Comparison of ENCODE assay signal across 1 cellular context in the genomic region with DNA sequence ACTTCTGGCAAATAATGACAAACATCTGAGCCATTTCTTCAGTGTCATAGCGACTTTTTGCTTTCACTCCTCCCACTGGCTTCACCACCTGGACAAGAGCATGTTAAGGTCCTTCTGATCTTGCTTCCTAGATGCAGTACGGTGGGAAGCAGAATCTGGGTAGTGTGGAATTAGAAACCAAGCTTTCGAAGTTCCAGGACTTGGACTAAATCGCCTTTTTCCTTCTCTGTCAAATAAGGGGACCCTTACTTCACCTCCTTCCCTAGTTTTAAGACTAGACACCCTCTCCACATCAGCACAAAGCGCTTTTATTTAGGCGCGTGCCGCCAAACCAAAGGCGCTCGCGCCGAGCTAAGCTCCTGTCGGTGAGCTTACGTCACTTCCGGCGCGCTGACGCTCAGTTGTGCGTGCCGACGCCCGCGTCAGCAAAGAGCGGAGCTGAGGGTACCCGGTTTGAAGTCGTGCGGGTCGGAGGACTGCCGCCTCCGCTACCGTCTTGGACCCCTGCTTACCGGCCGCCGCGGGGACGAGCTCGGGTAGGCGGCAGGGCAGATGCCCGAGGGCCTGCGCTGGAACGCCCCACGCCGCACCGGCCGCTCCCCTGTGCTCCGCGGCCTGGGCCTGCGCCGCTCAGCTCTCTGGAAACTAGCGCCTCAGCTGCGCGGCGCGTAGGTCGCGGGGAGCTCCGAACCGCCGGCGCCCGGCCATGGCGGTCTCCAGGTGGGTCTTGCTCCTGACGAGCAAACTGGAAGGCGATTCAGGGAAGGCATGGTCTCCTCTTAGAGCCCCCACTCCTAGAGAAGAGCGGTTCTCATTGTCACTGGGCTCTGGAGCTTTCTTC.
A peak's percentile ranks its signal among the peaks of the same experiment; 100 is the strongest.
TF ChIP-seq lines count a peak whose summit lies in the region.

A gene (plus strand): TSS at position 400 of the 841 bp plus-strand sequence. CDS start 307 bp downstream, at position 707.

TF ChIP-seq in HepG2, 621 proteins besides CTCF, POLR2A, EP300 and RAD21 (continued from another document and continues in another):
- TF ChIP-seq, protein P1, sequence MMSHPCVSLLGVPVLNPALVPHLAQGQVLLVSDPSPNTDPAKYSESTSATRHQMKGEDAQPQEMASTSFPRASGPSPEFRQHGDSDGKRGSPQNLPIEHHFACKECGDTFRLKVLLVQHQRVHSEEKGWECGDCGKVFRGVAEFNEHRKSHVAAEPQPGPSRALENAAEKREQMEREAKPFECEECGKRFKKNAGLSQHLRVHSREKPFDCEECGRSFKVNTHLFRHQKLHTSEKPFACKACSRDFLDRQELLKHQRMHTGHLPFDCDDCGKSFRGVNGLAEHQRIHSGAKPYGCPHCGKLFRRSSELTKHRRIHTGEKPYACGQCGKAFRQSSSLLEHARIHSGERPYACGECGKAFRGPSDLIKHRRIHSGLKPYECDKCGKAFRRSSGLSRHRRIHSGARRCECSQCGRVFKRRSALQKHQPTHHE (CRISPR knock-in tag; IDR thresholded peaks at IDR 0.05; ENCODE audit: borderline replicate concordance), result peak; percentile 73; the same call in 1 of the 2 replicates
- TF ChIP-seq, protein P2, sequence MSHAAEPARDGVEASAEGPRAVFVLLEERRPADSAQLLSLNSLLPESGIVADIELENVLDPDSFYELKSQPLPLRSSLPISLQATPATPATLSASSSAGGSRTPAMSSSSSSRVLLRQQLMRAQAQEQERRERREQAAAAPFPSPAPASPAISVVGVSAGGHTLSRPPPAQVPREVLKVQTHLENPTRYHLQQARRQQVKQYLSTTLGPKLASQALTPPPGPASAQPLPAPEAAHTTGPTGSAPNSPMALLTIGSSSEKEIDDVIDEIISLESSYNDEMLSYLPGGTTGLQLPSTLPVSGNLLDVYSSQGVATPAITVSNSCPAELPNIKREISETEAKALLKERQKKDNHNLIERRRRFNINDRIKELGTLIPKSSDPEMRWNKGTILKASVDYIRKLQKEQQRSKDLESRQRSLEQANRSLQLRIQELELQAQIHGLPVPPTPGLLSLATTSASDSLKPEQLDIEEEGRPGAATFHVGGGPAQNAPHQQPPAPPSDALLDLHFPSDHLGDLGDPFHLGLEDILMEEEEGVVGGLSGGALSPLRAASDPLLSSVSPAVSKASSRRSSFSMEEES (CRISPR knock-in tag; IDR thresholded peaks at IDR 0.05), result peak; percentile 66; the same call in 1 of the 2 replicates
- TF ChIP-seq ZFP62 (CRISPR knock-in tag; IDR thresholded peaks at IDR 0.05) (no peak), ZNF557 (CRISPR knock-in tag; IDR thresholded peaks at IDR 0.05) (0 out of 2 replicates have a peak, but pooled peaks have one; percentile 13), KDM6A (CRISPR knock-in tag; IDR thresholded peaks at IDR 0.05; ENCODE audit: low read depth) (no peak), ZNF564 (CRISPR knock-in tag; IDR thresholded peaks at IDR 0.05) (0 out of 2 replicates have a peak, but pooled peaks have one; percentile 27), IKZF4 (CRISPR knock-in tag; IDR thresholded peaks at IDR 0.05; ENCODE audit: borderline replicate concordance, low read depth, not compliant biosample characterization) (peak; percentile 68), PHF21A (CRISPR knock-in tag; IDR thresholded peaks at IDR 0.05) (peak; percentile 63; the same call in 1 of the 2 replicates), ZNF605 (CRISPR knock-in tag; IDR thresholded peaks at IDR 0.05) (peak; percentile 86), ZNF879 (CRISPR knock-in tag; IDR thresholded peaks at IDR 0.05) (no peak), EEA1 (CRISPR knock-in tag; IDR thresholded peaks at IDR 0.05; ENCODE audit: borderline replicate concordance) (peak; percentile 94; the same call in 1 of the 2 replicates)
- TF ChIP-seq, protein P3, sequence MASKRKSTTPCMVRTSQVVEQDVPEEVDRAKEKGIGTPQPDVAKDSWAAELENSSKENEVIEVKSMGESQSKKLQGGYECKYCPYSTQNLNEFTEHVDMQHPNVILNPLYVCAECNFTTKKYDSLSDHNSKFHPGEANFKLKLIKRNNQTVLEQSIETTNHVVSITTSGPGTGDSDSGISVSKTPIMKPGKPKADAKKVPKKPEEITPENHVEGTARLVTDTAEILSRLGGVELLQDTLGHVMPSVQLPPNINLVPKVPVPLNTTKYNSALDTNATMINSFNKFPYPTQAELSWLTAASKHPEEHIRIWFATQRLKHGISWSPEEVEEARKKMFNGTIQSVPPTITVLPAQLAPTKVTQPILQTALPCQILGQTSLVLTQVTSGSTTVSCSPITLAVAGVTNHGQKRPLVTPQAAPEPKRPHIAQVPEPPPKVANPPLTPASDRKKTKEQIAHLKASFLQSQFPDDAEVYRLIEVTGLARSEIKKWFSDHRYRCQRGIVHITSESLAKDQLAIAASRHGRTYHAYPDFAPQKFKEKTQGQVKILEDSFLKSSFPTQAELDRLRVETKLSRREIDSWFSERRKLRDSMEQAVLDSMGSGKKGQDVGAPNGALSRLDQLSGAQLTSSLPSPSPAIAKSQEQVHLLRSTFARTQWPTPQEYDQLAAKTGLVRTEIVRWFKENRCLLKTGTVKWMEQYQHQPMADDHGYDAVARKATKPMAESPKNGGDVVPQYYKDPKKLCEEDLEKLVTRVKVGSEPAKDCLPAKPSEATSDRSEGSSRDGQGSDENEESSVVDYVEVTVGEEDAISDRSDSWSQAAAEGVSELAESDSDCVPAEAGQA (IDR thresholded peaks at IDR 0.05; ENCODE audit: low read depth), result peak; percentile 89
- TF ChIP-seq, protein P3 (CRISPR knock-in tag; IDR thresholded peaks at IDR 0.05; ENCODE audit: borderline replicate concordance), result no peak; the same call in none of the 2 replicates
- TF ChIP-seq, protein P4, sequence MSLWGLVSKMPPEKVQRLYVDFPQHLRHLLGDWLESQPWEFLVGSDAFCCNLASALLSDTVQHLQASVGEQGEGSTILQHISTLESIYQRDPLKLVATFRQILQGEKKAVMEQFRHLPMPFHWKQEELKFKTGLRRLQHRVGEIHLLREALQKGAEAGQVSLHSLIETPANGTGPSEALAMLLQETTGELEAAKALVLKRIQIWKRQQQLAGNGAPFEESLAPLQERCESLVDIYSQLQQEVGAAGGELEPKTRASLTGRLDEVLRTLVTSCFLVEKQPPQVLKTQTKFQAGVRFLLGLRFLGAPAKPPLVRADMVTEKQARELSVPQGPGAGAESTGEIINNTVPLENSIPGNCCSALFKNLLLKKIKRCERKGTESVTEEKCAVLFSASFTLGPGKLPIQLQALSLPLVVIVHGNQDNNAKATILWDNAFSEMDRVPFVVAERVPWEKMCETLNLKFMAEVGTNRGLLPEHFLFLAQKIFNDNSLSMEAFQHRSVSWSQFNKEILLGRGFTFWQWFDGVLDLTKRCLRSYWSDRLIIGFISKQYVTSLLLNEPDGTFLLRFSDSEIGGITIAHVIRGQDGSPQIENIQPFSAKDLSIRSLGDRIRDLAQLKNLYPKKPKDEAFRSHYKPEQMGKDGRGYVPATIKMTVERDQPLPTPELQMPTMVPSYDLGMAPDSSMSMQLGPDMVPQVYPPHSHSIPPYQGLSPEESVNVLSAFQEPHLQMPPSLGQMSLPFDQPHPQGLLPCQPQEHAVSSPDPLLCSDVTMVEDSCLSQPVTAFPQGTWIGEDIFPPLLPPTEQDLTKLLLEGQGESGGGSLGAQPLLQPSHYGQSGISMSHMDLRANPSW (CRISPR knock-in tag; IDR thresholded peaks at IDR 0.05; ENCODE audit: borderline replicate concordance), result peak; percentile 38; the same call in 1 of the 2 replicates
- TF ChIP-seq, protein P5, sequence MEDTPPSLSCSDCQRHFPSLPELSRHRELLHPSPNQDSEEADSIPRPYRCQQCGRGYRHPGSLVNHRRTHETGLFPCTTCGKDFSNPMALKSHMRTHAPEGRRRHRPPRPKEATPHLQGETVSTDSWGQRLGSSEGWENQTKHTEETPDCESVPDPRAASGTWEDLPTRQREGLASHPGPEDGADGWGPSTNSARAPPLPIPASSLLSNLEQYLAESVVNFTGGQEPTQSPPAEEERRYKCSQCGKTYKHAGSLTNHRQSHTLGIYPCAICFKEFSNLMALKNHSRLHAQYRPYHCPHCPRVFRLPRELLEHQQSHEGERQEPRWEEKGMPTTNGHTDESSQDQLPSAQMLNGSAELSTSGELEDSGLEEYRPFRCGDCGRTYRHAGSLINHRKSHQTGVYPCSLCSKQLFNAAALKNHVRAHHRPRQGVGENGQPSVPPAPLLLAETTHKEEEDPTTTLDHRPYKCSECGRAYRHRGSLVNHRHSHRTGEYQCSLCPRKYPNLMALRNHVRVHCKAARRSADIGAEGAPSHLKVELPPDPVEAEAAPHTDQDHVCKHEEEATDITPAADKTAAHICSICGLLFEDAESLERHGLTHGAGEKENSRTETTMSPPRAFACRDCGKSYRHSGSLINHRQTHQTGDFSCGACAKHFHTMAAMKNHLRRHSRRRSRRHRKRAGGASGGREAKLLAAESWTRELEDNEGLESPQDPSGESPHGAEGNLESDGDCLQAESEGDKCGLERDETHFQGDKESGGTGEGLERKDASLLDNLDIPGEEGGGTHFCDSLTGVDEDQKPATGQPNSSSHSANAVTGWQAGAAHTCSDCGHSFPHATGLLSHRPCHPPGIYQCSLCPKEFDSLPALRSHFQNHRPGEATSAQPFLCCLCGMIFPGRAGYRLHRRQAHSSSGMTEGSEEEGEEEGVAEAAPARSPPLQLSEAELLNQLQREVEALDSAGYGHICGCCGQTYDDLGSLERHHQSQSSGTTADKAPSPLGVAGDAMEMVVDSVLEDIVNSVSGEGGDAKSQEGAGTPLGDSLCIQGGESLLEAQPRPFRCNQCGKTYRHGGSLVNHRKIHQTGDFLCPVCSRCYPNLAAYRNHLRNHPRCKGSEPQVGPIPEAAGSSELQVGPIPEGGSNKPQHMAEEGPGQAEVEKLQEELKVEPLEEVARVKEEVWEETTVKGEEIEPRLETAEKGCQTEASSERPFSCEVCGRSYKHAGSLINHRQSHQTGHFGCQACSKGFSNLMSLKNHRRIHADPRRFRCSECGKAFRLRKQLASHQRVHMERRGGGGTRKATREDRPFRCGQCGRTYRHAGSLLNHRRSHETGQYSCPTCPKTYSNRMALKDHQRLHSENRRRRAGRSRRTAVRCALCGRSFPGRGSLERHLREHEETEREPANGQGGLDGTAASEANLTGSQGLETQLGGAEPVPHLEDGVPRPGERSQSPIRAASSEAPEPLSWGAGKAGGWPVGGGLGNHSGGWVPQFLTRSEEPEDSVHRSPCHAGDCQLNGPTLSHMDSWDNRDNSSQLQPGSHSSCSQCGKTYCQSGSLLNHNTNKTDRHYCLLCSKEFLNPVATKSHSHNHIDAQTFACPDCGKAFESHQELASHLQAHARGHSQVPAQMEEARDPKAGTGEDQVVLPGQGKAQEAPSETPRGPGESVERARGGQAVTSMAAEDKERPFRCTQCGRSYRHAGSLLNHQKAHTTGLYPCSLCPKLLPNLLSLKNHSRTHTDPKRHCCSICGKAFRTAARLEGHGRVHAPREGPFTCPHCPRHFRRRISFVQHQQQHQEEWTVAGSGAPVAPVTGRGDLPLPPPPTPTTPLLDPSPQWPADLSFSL (CRISPR knock-in tag; IDR thresholded peaks at IDR 0.05), result 0 out of 2 replicates have a peak, but pooled peaks have one; percentile 30
- TF ChIP-seq, protein P6, sequence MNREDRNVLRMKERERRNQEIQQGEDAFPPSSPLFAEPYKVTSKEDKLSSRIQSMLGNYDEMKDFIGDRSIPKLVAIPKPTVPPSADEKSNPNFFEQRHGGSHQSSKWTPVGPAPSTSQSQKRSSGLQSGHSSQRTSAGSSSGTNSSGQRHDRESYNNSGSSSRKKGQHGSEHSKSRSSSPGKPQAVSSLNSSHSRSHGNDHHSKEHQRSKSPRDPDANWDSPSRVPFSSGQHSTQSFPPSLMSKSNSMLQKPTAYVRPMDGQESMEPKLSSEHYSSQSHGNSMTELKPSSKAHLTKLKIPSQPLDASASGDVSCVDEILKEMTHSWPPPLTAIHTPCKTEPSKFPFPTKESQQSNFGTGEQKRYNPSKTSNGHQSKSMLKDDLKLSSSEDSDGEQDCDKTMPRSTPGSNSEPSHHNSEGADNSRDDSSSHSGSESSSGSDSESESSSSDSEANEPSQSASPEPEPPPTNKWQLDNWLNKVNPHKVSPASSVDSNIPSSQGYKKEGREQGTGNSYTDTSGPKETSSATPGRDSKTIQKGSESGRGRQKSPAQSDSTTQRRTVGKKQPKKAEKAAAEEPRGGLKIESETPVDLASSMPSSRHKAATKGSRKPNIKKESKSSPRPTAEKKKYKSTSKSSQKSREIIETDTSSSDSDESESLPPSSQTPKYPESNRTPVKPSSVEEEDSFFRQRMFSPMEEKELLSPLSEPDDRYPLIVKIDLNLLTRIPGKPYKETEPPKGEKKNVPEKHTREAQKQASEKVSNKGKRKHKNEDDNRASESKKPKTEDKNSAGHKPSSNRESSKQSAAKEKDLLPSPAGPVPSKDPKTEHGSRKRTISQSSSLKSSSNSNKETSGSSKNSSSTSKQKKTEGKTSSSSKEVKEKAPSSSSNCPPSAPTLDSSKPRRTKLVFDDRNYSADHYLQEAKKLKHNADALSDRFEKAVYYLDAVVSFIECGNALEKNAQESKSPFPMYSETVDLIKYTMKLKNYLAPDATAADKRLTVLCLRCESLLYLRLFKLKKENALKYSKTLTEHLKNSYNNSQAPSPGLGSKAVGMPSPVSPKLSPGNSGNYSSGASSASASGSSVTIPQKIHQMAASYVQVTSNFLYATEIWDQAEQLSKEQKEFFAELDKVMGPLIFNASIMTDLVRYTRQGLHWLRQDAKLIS (CRISPR knock-in tag; IDR thresholded peaks at IDR 0.05), result no peak
- TF ChIP-seq, protein P7, sequence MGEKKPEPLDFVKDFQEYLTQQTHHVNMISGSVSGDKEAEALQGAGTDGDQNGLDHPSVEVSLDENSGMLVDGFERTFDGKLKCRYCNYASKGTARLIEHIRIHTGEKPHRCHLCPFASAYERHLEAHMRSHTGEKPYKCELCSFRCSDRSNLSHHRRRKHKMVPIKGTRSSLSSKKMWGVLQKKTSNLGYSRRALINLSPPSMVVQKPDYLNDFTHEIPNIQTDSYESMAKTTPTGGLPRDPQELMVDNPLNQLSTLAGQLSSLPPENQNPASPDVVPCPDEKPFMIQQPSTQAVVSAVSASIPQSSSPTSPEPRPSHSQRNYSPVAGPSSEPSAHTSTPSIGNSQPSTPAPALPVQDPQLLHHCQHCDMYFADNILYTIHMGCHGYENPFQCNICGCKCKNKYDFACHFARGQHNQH (CRISPR knock-in tag; IDR thresholded peaks at IDR 0.05), result peak; percentile 89
